ENCODE assay signal across 9 cellular contexts in the genomic region with DNA sequence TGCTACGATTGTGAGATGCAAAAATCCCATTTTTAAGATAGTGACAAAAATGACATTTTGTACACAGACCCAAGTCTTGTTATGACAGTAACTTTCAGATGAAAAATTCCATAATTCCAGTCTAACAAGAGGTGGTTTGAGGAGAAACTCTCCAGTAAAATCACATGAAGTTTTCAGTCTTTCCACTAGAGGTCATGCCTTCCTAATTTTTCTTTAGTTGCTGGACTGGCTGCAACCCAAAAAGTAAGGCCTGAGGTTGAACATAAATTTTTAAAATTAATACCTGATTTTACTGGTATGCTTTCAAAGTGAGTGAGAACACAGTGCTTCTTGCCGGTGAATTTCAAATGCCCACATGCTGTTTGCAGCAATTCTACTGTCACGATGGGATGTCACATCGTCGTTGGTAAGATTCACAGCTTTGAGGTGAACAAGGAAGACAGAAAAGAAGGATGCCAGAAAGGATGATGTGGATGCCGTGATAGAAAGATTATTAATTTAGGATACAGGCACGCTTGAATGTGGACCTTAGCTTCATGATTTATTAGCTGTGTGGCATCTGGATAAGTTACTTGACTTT.
DNase-seq lines count a peak whose midpoint lies in the region; FAIRE-seq and TF ChIP-seq lines count a peak whose summit lies in the region.
"Had no signal": no experiment of that assay in that cellular context is flagged by ENCODE, and none has a peak within 500 bp of the region (broad histone marks: within the 10 kb centered on the region; RNA-seq: fewer than 3 reads in every experiment).

No MANE protein-coding gene starts in this region.

- no peaks in the 10 kb centered on the region for H3K9me3 ChIP-seq in adrenal gland (replicated peaks in 1 of 3)
- no peaks in the 10 kb centered on the region for H3K9me3 ChIP-seq in kidney (ENCODE audit: control insufficient read depth in 1 of 2, low read length in 2 of 2)
- H3K9me3 ChIP-seq in vagina = no peaks in the 10 kb centered on the region

- H3K27me3 ChIP-seq in adrenal gland = no peaks in the 10 kb centered on the region
- H3K27me3 ChIP-seq in vagina = no peaks in the 10 kb centered on the region

- H3K27ac ChIP-seq in adrenal gland (no peak overlapping the region), kidney (ENCODE audit: low read depth in 2 of 2, low read length in 2 of 2) (no peak overlapping the region), vagina (no peak overlapping the region)
- H3K27ac ChIP-seq: epithelial cell of prostate had no signal

- H3K4me3 ChIP-seq in adrenal gland = no peak overlapping the region
- no peak overlapping the region for H3K4me3 ChIP-seq in kidney (ENCODE audit: low read length in 2 of 2)
- H3K4me3 ChIP-seq in vagina = no peak overlapping the region

- FAIRE-seq in kidney (lab: Jason Lieb, UNC) = peak; percentile 89

- TF ChIP-seq POLR2A in adrenal gland (IDR thresholded peaks at IDR 0.05) (no peak), vagina (IDR thresholded peaks at IDR 0.05) (no peak)

- in situ Hi-C loops in GM13976 (cut with MboI; ENCODE audit: low sequenced_read_pairs, unreplicated experiment) = loop anchor here (25.0 kb wide), 2 partner anchors 646 to 746 kb away; a partner anchor contains a TSS

- intact Hi-C loops in adrenal gland (cut with DNase I) = loop anchor here in 1 of 2 donors (5.0 to 10.0 kb wide), 4 partner anchors 101 to 756 kb away; a partner anchor contains a TSS
- intact Hi-C loops in kidney (cut with DNase I) = loop anchor here (10.0 kb wide), 2 partner anchors 218 to 758 kb away; no protein-coding TSS in a partner anchor
- intact Hi-C loops in vagina (cut with DNase I) = loop anchor here (10.0 kb wide), 1 partner anchor 758 kb away; no protein-coding TSS in a partner anchor

- no peak overlapping the region for H3K9ac ChIP-seq in kidney (ENCODE audit: low read length in 2 of 2)

- DNase-seq in AG08396 (ENCODE audit: low spot score) = peak; percentile 32
- DNase-seq in GM13976 (ENCODE audit: low spot score) = no peak
- DNase-seq in NCI-H2196 (lab: John Stamatoyannopoulos, UW; ENCODE audit: unreplicated experiment) = peak; percentile 91
- DNase-seq in adrenal gland = peak in 1 of 7 donors; percentile 37
- DNase-seq in kidney = no peak
- DNase-seq in vagina (ENCODE audit: extremely low spot score in 2 of 2) = no peak
- no peak for DNase-seq in activated CD4-positive, alpha-beta T cell treated with anti-CD3 and anti-CD28 coated beads for 1 hour
- DNase-seq in stimulated activated CD4-positive, alpha-beta T cell treated with anti-CD3 and anti-CD28 coated beads, Interleukin-4, amount 100 ng/mL, for 4 hours = no peak

- 41 to 56% (median 45%) methylated on average over 7 of the region's 7 CpGs for WGBS in adrenal gland, 4 donors

- H3K36me3 ChIP-seq in adrenal gland (replicated peaks in 1 of 2) (no peaks in the 10 kb centered on the region), kidney (ENCODE audit: control insufficient read depth in 1 of 2, insufficient read depth in 2 of 2, low read length in 2 of 2) (no peaks in the 10 kb centered on the region), vagina (no peaks in the 10 kb centered on the region)

- TF ChIP-seq CTCF in GM13976 (IDR thresholded peaks at IDR 0.05; ENCODE audit: borderline replicate concordance, control extremely low read depth, extremely low read depth, insufficient read depth, missing control alignments) = peak; percentile 34
- TF ChIP-seq CTCF in adrenal gland (IDR thresholded peaks at IDR 0.05) = peak; percentile 55 to 86 (median 78)
- TF ChIP-seq CTCF in kidney (IDR thresholded peaks at IDR 0.05; ENCODE audit: borderline replicate concordance, extremely low read depth, insufficient read depth) = peak; percentile 66
- TF ChIP-seq CTCF in vagina (IDR thresholded peaks at IDR 0.05) = peak; percentile 40 to 72 (median 56)

- H3K4me1 ChIP-seq in adrenal gland (replicated peaks in 1 of 2) = no peaks in the 10 kb centered on the region
- H3K4me1 ChIP-seq in kidney (ENCODE audit: control insufficient read depth in 1 of 2, insufficient read depth in 1 of 2, low read depth in 1 of 2, low read length in 2 of 2) = peaks cover 6% of the 10 kb centered on the region in 2 donors
- H3K4me1 ChIP-seq in vagina = peaks cover 21% of the 10 kb centered on the region

Comparison
In these comparisons a context has a peak if more than half of its experiments do, and no peak if none do; other contexts are left out.
1. DNase-seq: peak in AG08396 (single experiment) and NCI-H2196 (single experiment); none in GM13976 (single experiment), kidney (single experiment), vagina (0 of 2), activated CD4-positive, alpha-beta T cell treated with anti-CD3 and anti-CD28 coated beads for 1 hour (single experiment) and stimulated activated CD4-positive, alpha-beta T cell treated with anti-CD3 and anti-CD28 coated beads, Interleukin-4, amount 100 ng/mL, for 4 hours (0 of 2).
2. Peak in every context shown above with its lines, with median percentiles within 50 percentile points of each other: CTCF ChIP-seq.